In genomic region chr18:74513149-74513882, GRCh38 we compare ENCODE assay signal across 2 cellular contexts.
TF ChIP-seq lines count a peak whose summit lies in the region.

No MANE protein-coding gene starts in this region.

TF ChIP-seq in GM23338, 12 proteins besides CTCF, POLR2A, EP300 and RAD21:
- TF ChIP-seq JUNB (IDR thresholded peaks at IDR 0.05; ENCODE audit: unreplicated experiment) (no peak), EZH2 (IDR thresholded peaks at IDR 0.05; ENCODE audit: low read depth, unreplicated experiment) (no peak), EZH2phosphoT487 (IDR thresholded peaks at IDR 0.05; ENCODE audit: unreplicated experiment) (no peak), STAT1 (IDR thresholded peaks at IDR 0.05; ENCODE audit: unreplicated experiment) (no peak), POLR2AphosphoS5 (IDR thresholded peaks at IDR 0.05; ENCODE audit: low read depth) (no peak), ZNF331 (CRISPR knock-in tag; IDR thresholded peaks at IDR 0.05; ENCODE audit: low read depth) (no peak), ZNF462 (CRISPR knock-in tag; IDR thresholded peaks at IDR 0.05) (no peak), ZNF114 (CRISPR knock-in tag; IDR thresholded peaks at IDR 0.05) (no peak), NANOG (IDR thresholded peaks at IDR 0.05; ENCODE audit: borderline replicate concordance) (no peak), ETS1 (IDR thresholded peaks at IDR 0.05) (no peak), CREB1 (CRISPR knock-in tag; IDR thresholded peaks at IDR 0.05; ENCODE audit: low read depth) (no peak)
- TF ChIP-seq, protein P1, sequence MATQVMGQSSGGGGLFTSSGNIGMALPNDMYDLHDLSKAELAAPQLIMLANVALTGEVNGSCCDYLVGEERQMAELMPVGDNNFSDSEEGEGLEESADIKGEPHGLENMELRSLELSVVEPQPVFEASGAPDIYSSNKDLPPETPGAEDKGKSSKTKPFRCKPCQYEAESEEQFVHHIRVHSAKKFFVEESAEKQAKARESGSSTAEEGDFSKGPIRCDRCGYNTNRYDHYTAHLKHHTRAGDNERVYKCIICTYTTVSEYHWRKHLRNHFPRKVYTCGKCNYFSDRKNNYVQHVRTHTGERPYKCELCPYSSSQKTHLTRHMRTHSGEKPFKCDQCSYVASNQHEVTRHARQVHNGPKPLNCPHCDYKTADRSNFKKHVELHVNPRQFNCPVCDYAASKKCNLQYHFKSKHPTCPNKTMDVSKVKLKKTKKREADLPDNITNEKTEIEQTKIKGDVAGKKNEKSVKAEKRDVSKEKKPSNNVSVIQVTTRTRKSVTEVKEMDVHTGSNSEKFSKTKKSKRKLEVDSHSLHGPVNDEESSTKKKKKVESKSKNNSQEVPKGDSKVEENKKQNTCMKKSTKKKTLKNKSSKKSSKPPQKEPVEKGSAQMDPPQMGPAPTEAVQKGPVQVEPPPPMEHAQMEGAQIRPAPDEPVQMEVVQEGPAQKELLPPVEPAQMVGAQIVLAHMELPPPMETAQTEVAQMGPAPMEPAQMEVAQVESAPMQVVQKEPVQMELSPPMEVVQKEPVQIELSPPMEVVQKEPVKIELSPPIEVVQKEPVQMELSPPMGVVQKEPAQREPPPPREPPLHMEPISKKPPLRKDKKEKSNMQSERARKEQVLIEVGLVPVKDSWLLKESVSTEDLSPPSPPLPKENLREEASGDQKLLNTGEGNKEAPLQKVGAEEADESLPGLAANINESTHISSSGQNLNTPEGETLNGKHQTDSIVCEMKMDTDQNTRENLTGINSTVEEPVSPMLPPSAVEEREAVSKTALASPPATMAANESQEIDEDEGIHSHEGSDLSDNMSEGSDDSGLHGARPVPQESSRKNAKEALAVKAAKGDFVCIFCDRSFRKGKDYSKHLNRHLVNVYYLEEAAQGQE (IDR thresholded peaks at IDR 0.05; ENCODE audit: unreplicated experiment) = no peak
TF ChIP-seq in GM23338: peak in this region for 0.

TF ChIP-seq in GM12878, 131 proteins besides CTCF, POLR2A, EP300 and RAD21:
- TF ChIP-seq IRF4 (IDR thresholded peaks at IDR 0.05; ENCODE audit: low read depth, low read length) = no peak
- TF ChIP-seq, protein P2, sequence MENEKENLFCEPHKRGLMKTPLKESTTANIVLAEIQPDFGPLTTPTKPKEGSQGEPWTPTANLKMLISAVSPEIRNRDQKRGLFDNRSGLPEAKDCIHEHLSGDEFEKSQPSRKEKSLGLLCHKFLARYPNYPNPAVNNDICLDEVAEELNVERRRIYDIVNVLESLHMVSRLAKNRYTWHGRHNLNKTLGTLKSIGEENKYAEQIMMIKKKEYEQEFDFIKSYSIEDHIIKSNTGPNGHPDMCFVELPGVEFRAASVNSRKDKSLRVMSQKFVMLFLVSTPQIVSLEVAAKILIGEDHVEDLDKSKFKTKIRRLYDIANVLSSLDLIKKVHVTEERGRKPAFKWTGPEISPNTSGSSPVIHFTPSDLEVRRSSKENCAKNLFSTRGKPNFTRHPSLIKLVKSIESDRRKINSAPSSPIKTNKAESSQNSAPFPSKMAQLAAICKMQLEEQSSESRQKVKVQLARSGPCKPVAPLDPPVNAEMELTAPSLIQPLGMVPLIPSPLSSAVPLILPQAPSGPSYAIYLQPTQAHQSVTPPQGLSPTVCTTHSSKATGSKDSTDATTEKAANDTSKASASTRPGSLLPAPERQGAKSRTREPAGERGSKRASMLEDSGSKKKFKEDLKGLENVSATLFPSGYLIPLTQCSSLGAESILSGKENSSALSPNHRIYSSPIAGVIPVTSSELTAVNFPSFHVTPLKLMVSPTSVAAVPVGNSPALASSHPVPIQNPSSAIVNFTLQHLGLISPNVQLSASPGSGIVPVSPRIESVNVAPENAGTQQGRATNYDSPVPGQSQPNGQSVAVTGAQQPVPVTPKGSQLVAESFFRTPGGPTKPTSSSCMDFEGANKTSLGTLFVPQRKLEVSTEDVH (IDR thresholded peaks at IDR 0.05; ENCODE audit: low read depth, partially characterized antibody) = no peak
